ENCODE assay signal across 8 cellular contexts in genomic region chr5:128082551-128083032, GRCh38. TPM values are rescaled to one million over a fixed set of nuclear protein-coding genes. Genes with fewer than 3 reads are reported as not detected.
A peak's percentile ranks its signal among the peaks of the same experiment; 100 is the strongest.
DNase-seq lines count a peak whose midpoint lies in the region; ATAC-seq and TF ChIP-seq lines count a peak whose summit lies in the region.

No MANE protein-coding gene starts in this region.

- peak overlapping the region; percentile 80 for H3K4me3 ChIP-seq in WERI-Rb-1 (ENCODE audit: low read depth, low read length)
- peak overlapping the region; percentile 72 to 95 (median 78) for H3K4me3 ChIP-seq in heart right ventricle
- peak overlapping the region; percentile 80 for H3K4me3 ChIP-seq in skeletal muscle cell (ENCODE audit: low read depth, low read length)

- DNase-seq in WERI-Rb-1 (no peak), heart right ventricle (no peak), skeletal muscle cell (ENCODE audit: low read depth) (no peak), AG08395 (ENCODE audit: low spot score) (no peak), medulla oblongata (ENCODE audit: extremely low spot score) (no peak)

- no peaks in the 10 kb centered on the region for H3K36me3 ChIP-seq in WERI-Rb-1
- H3K36me3 ChIP-seq in heart right ventricle: no peaks in the 10 kb centered on the region

- intact Hi-C loops in heart right ventricle (cut with DNase I): loop anchor here in 8 of 10 donors (2.0 to 10.0 kb wide), 10 partner anchors 105 to 518 kb away; no protein-coding TSS in a partner anchor

- ATAC-seq in GM18498 (IDR thresholded peaks at IDR 0.05; ENCODE audit: unreplicated experiment) (peak; percentile 19), HG02870 (IDR thresholded peaks at IDR 0.05; ENCODE audit: unreplicated experiment) (peak; percentile 10), heart right ventricle (peak; percentile 6 to 65 (median 40)), HG02623 (IDR thresholded peaks at IDR 0.05; ENCODE audit: unreplicated experiment) (no peak)

- TF ChIP-seq CTCF in WERI-Rb-1 (IDR thresholded peaks at IDR 0.05; ENCODE audit: low read depth, low read length): no peak
- TF ChIP-seq CTCF in heart right ventricle (IDR thresholded peaks at IDR 0.05): no peak

- peaks cover 0 to 74% (median 59%) of the 10 kb centered on the region in 9 donors for H3K4me1 ChIP-seq in heart right ventricle

- WGBS in heart right ventricle, 2 donors: 0 to 1% methylated on average over 25 of the region's 25 CpGs

- H3K9me3 ChIP-seq in WERI-Rb-1 (ENCODE audit: severe bottlenecking) (no peaks in the 10 kb centered on the region), heart right ventricle (no peaks in the 10 kb centered on the region)

- H3K27me3 ChIP-seq in WERI-Rb-1 (ENCODE audit: insufficient read depth, low read depth, severe bottlenecking): peaks cover 3% of the 10 kb centered on the region
- H3K27me3 ChIP-seq in heart right ventricle: peaks cover 0 to 6% (median 0%) of the 10 kb centered on the region in 7 donors

- H3K27ac ChIP-seq in WERI-Rb-1 (peak overlapping the region; percentile 87), heart right ventricle (peak overlapping the region; percentile 85 to 99 (median 98))

RNA-seq across cellular contexts. Expression of gene SLC12A2, which starts 1.0 kb away (rescaled TPM):
- total RNA-seq in heart right ventricle: 10 to 100 TPM; 11.9 to 23.0 (median 16.5) TPM
- 1 to 10 TPM; 2.5 to 5.2 TPM for polyA plus RNA-seq in heart right ventricle
